In genomic region chr20:48047453-48047852, GRCh38 we compare ENCODE assay signal across 16 cellular contexts.
"Had no signal": no experiment of that assay in that cellular context is flagged by ENCODE, and none has a peak within 500 bp of the region (broad histone marks: within the 10 kb centered on the region; RNA-seq: fewer than 3 reads in every experiment).

No MANE protein-coding gene starts in this region.

- H3K27ac ChIP-seq: cardiac muscle cell, foreskin keratinocyte, hepatocyte, lower lobe of right lung, neutrophil, parathyroid adenoma, sigmoid colon, stomach had no signal

- ATAC-seq: effector memory CD8-positive, alpha-beta T cell; foreskin keratinocyte; lower lobe of right lung; natural killer cell treated with Interleukin-12 subunit alpha and Interleukin-12 subunit beta and Interleukin-15 and Interleukin-18, amount 100 ng/mL, for 72 hours; stimulated activated effector memory CD8-positive, alpha-beta T cell treated with anti-CD3 and anti-CD28 coated beads, Interleukin-12 subunit alpha, Interleukin-12 subunit beta, amount 100 ng/mL, for 72 hours had no signal

- H3K4me1 ChIP-seq: lower lobe of right lung, parathyroid adenoma, sigmoid colon, stomach had no signal

- H3K27me3 ChIP-seq: cardiac muscle cell, hepatocyte, neutrophil, sigmoid colon had no signal

- H3K79me2 ChIP-seq: hepatocyte, parathyroid adenoma had no signal

- H3K36me3 Mint-ChIP-seq: activated CD4-positive, alpha-beta memory T cell treated with anti-CD3 and anti-CD28 coated beads for 36 hours; activated naive CD8-positive, alpha-beta T cell; natural killer cell treated with Interleukin-12 subunit alpha and Interleukin-12 subunit beta and Interleukin-15 and Interleukin-18, amount 100 ng/mL, for 72 hours; stimulated activated effector memory CD8-positive, alpha-beta T cell treated with anti-CD3 and anti-CD28 coated beads, Interleukin-12 subunit alpha, Interleukin-12 subunit beta, amount 100 ng/mL, for 72 hours had no signal

- H2AFZ ChIP-seq: hepatocyte, parathyroid adenoma had no signal

- H3K4me3 ChIP-seq: cardiac muscle cell, hepatocyte, lower lobe of right lung, sigmoid colon, stomach had no signal

- H3K4me3 Mint-ChIP-seq: activated CD4-positive, alpha-beta memory T cell treated with anti-CD3 and anti-CD28 coated beads for 36 hours; activated naive CD8-positive, alpha-beta T cell; effector memory CD8-positive, alpha-beta T cell; natural killer cell treated with Interleukin-12 subunit alpha and Interleukin-12 subunit beta and Interleukin-15 and Interleukin-18, amount 100 ng/mL, for 72 hours; stimulated activated effector memory CD8-positive, alpha-beta T cell treated with anti-CD3 and anti-CD28 coated beads, Interleukin-12 subunit alpha, Interleukin-12 subunit beta, amount 100 ng/mL, for 72 hours had no signal

- H3K9ac ChIP-seq: parathyroid adenoma had no signal

- H3K9me3 ChIP-seq: lower lobe of right lung, neutrophil had no signal

- DNase-seq: activated CD4-positive, alpha-beta memory T cell treated with anti-CD3 and anti-CD28 coated beads for 36 hours; activated T-cell treated with anti-CD3 and anti-CD28 coated beads for 4 hours; effector memory CD8-positive, alpha-beta T cell; islet precursor cell; lower lobe of right lung; sigmoid colon; stimulated activated CD4-positive, alpha-beta T cell treated with anti-CD3 and anti-CD28 coated beads, Interleukin-4, amount 100 ng/mL, for 24 hours; stomach had no signal

- H3K27ac Mint-ChIP-seq: activated CD4-positive, alpha-beta memory T cell treated with anti-CD3 and anti-CD28 coated beads for 36 hours; activated naive CD8-positive, alpha-beta T cell; effector memory CD8-positive, alpha-beta T cell; natural killer cell treated with Interleukin-12 subunit alpha and Interleukin-12 subunit beta and Interleukin-15 and Interleukin-18, amount 100 ng/mL, for 72 hours; stimulated activated effector memory CD8-positive, alpha-beta T cell treated with anti-CD3 and anti-CD28 coated beads, Interleukin-12 subunit alpha, Interleukin-12 subunit beta, amount 100 ng/mL, for 72 hours had no signal

- H3K4me1 Mint-ChIP-seq: stimulated activated effector memory CD8-positive, alpha-beta T cell treated with anti-CD3 and anti-CD28 coated beads, Interleukin-12 subunit alpha, Interleukin-12 subunit beta, amount 100 ng/mL, for 72 hours had no signal

- H3K4me2 ChIP-seq: hepatocyte had no signal

- H3K36me3 ChIP-seq: cardiac muscle cell, lower lobe of right lung, neutrophil, sigmoid colon, stomach had no signal

- H3K9me3 Mint-ChIP-seq: natural killer cell treated with Interleukin-12 subunit alpha and Interleukin-12 subunit beta and Interleukin-15 and Interleukin-18, amount 100 ng/mL, for 72 hours; stimulated activated effector memory CD8-positive, alpha-beta T cell treated with anti-CD3 and anti-CD28 coated beads, Interleukin-12 subunit alpha, Interleukin-12 subunit beta, amount 100 ng/mL, for 72 hours had no signal
